Comparison of ENCODE assay signal across 8 cellular contexts in genomic region chr13:33543089-33543459, GRCh38.
DNase-seq lines count a peak whose midpoint lies in the region; ATAC-seq, FAIRE-seq and TF ChIP-seq lines count a peak whose summit lies in the region.

No MANE protein-coding gene starts in this region.

- no peak for TF ChIP-seq CTCF in bronchial epithelial cell (IDR thresholded peaks at IDR 0.05; ENCODE audit: insufficient read depth, low read length, severe bottlenecking)

- H3K9me3 ChIP-seq in mesodermal cell (ENCODE audit: control insufficient read depth, low read length) = no peaks in the 10 kb centered on the region

- peaks cover 33% of the 10 kb centered on the region for H3K4me1 Mint-ChIP-seq in T-helper 2 cell treated with Interferon-gamma antibody and Interleukin-4, amounts not matched to agents 5 μg/mL and 100 μg/mL, for 36 hours (ENCODE audit: low read depth)

- H3K4me3 ChIP-seq in bronchial epithelial cell (ENCODE audit: low read depth, low read length) (peak overlapping the region; percentile 49), mesodermal cell (ENCODE audit: extremely low read depth, insufficient read depth, low read length, poor library complexity, severe bottlenecking) (peak overlapping the region; percentile 52)

- WGBS in mesodermal cell (ENCODE audit: insufficient coverage in 2 of 2), 2 experiments = 0% methylated on average over 2 to 3 of the region's 7 CpGs

- H3K4me3 Mint-ChIP-seq in T-helper 2 cell treated with Interferon-gamma antibody and Interleukin-4, amounts not matched to agents 5 μg/mL and 100 μg/mL, for 36 hours = peak overlapping the region; percentile 85

- peak overlapping the region; percentile 98 for H3K27ac Mint-ChIP-seq in T-helper 2 cell treated with Interferon-gamma antibody and Interleukin-4, amounts not matched to agents 5 μg/mL and 100 μg/mL, for 36 hours

- H3K36me3 ChIP-seq in bronchial epithelial cell (ENCODE audit: control insufficient read depth, insufficient read depth, low read length) (no peaks in the 10 kb centered on the region), mesodermal cell (ENCODE audit: control insufficient read depth, insufficient read depth, low read length) (no peaks in the 10 kb centered on the region)

- H3K27ac ChIP-seq in mesodermal cell (ENCODE audit: low read depth, low read length, severe bottlenecking) = peak overlapping the region; percentile 99

- no peaks in the 10 kb centered on the region for H3K27me3 Mint-ChIP-seq in T-helper 2 cell treated with Interferon-gamma antibody and Interleukin-4, amounts not matched to agents 5 μg/mL and 100 μg/mL, for 36 hours (ENCODE audit: low read depth)

- H3K9me3 Mint-ChIP-seq in T-helper 2 cell treated with Interferon-gamma antibody and Interleukin-4, amounts not matched to agents 5 μg/mL and 100 μg/mL, for 36 hours = no peaks in the 10 kb centered on the region

- H3K27me3 ChIP-seq in bronchial epithelial cell (ENCODE audit: control insufficient read depth, insufficient read depth, low read length) = no peaks in the 10 kb centered on the region

- ATAC-seq in HG03432 (IDR thresholded peaks at IDR 0.05; ENCODE audit: unreplicated experiment) (peak; percentile 4), HG03108 (IDR thresholded peaks at IDR 0.05; ENCODE audit: unreplicated experiment) (no peak)

- TF ChIP-seq POLR2A in H54 (IDR thresholded peaks at IDR 0.05; ENCODE audit: low read depth, low read length) = no peak

- no peak for DNase-seq in T-helper 2 cell treated with Interferon-gamma antibody and Interleukin-4, amounts not matched to agents 5 μg/mL and 100 μg/mL, for 36 hours (ENCODE audit: low spot score)
- DNase-seq in T-helper 2 cell (no peak), bronchial epithelial cell (ENCODE audit: low read depth) (no peak), H54 (ENCODE audit: insufficient read length, low spot score) (no peak), middle frontal gyrus (ENCODE audit: extremely low spot score, low spot score) (no peak)

- H3K36me3 Mint-ChIP-seq in T-helper 2 cell treated with Interferon-gamma antibody and Interleukin-4, amounts not matched to agents 5 μg/mL and 100 μg/mL, for 36 hours (ENCODE audit: low read depth) = peaks cover 2% of the 10 kb centered on the region

- peaks cover 7% of the 10 kb centered on the region for H3K4me1 ChIP-seq in mesodermal cell (ENCODE audit: control insufficient read depth, insufficient read depth, low read length, poor library complexity, severe bottlenecking)

- no peak for FAIRE-seq in bronchial epithelial cell (lab: Jason Lieb, UNC)
- FAIRE-seq in H54 (lab: Jason Lieb, UNC) = no peak
